ENCODE assay signal across 9 cellular contexts in genomic region chr3:126959921-126960603, GRCh38. TPM values are rescaled to one million over a fixed set of nuclear protein-coding genes. Genes with fewer than 3 reads are reported as not detected.
DNase-seq lines count a peak whose midpoint lies in the region; ATAC-seq, FAIRE-seq and TF ChIP-seq lines count a peak whose summit lies in the region.
"Had no signal": no experiment of that assay in that cellular context is flagged by ENCODE, and none has a peak within 500 bp of the region (broad histone marks: within the 10 kb centered on the region; RNA-seq: fewer than 3 reads in every experiment).

No MANE protein-coding gene starts in this region.

- peak overlapping the region; percentile 16 for H3K27ac ChIP-seq in caudate nucleus (ENCODE audit: low read depth, low read length)

- DNase-seq in BJ (ENCODE audit: low read depth) = no peak
- DNase-seq in M059J (ENCODE audit: low read depth) = peak; percentile 71
- peak in 13 of 61 donors; percentile 14 to 47 (median 29) for DNase-seq in caudate nucleus (lab: John Stamatoyannopoulos, UW)
- DNase-seq in midbrain (lab: John Stamatoyannopoulos, UW) = peak; percentile 34
- no peak for DNase-seq in GM20000 (ENCODE audit: low spot score)
- no peak for DNase-seq in GM19239 (ENCODE audit: insufficient read length, low spot score)
- no peak for DNase-seq in NCI-H82 treated with DMSO at 0.1 percent for 48 hours (lab: John Stamatoyannopoulos, UW; ENCODE audit: unreplicated experiment)
- DNase-seq: stimulated activated CD4-positive, alpha-beta T cell treated with anti-CD3 and anti-CD28 coated beads, Interleukin-2, amount 100 ng/mL, for 48 hours had no signal

- no peak for FAIRE-seq in GM19239 (lab: Jason Lieb, UNC)

- POLR2A ChIA-PET in BJ (lab: Charles Lee) = interaction anchor here (0.5 kb wide), 1 partner anchor 481 kb away, joined by 3 read pairs; no protein-coding TSS in a partner anchor

- CTCF ChIA-PET in BJ (lab: Yijun Ruan, JAX) = interaction anchor here (0.6 to 2.2 kb wide), 8 partner anchors 8 to 208 kb away, joined by 3 to 9 read pairs (median 6); no protein-coding TSS in a partner anchor

- TF ChIP-seq CTCF in BJ (IDR thresholded peaks at IDR 0.05; ENCODE audit: insufficient read depth, low read depth, low read length) (peak; percentile 69), GM20000 (IDR thresholded peaks at IDR 0.05; ENCODE audit: extremely low read depth, missing control alignments) (no peak)

- no peak for ATAC-seq in HG03175 (IDR thresholded peaks at IDR 0.05; ENCODE audit: unreplicated experiment)

- H3K27me3 ChIP-seq in BJ (ENCODE audit: control insufficient read depth, insufficient read depth, low read length) = no peaks in the 10 kb centered on the region

- H3K4me3 ChIP-seq in BJ (ENCODE audit: low read depth, low read length) = no peak overlapping the region

- H3K36me3 ChIP-seq in BJ (ENCODE audit: control insufficient read depth, insufficient read depth, low read length) = no peaks in the 10 kb centered on the region

RNA-seq across cellular contexts. Expression of gene PLXNA1, which starts 22.9 kb away (rescaled TPM):
- polyA plus RNA-seq in BJ (2011; rRNA removed) = 34.7 and 57.2 TPM in 2 replicates
- 48.2 and 67.0 TPM in 2 replicates for polyA minus RNA-seq in BJ (2011; rRNA and poly(A)+ RNA removed)
- 10.1 and 23.1 TPM in 2 replicates for total RNA-seq in M059J (2014; rRNA removed; shearing (Covaris generic))

Comparison
In these comparisons a context has a peak if more than half of its experiments do, and no peak if none do; other contexts are left out.
1. DNase-seq: peak in M059J (single experiment) and midbrain (single experiment); none in BJ (single experiment), GM20000 (single experiment), GM19239 (single experiment) and NCI-H82 treated with DMSO at 0.1 percent for 48 hours (single experiment).